Comparison of ENCODE assay signal across 10 cellular contexts in genomic region chr1:205449254-205449749, GRCh38. TPM values are rescaled to one million over a fixed set of nuclear protein-coding genes. Genes with fewer than 3 reads are reported as not detected.
DNase-seq lines count a peak whose midpoint lies in the region; ATAC-seq and TF ChIP-seq lines count a peak whose summit lies in the region.
"Had no signal": no experiment of that assay in that cellular context is flagged by ENCODE, and none has a peak within 500 bp of the region (broad histone marks: within the 10 kb centered on the region; RNA-seq: fewer than 3 reads in every experiment).

No MANE protein-coding gene starts in this region.

- H2AFZ ChIP-seq in GM23248: no peak overlapping the region
- H2AFZ ChIP-seq in neural cell (ENCODE audit: low read depth, low read length): no peak overlapping the region

- no peak overlapping the region for H3K27ac ChIP-seq in GM23248
- peak overlapping the region in 3 of 4 donors; percentile 25 to 71 (median 61) for H3K27ac ChIP-seq in Peyer's patch
- H3K27ac ChIP-seq in esophagus (ENCODE audit: low read depth in 2 of 2, low read length in 1 of 2): peak overlapping the region; percentile 62 to 92
- no peak overlapping the region for H3K27ac ChIP-seq in neural cell (ENCODE audit: low read length)

- H3K9ac ChIP-seq in GM23248 (no peak overlapping the region), neural cell (ENCODE audit: low read length) (peak overlapping the region; percentile 53)

- 94 to 97% methylated on average over 3 to 4 of the region's 4 CpGs for WGBS in GM23248 (ENCODE audit: low coverage in 1 of 2, low lambda C conversion rate in 2 of 2, missing lambda C conversion rate in 2 of 2), 2 experiments
- 62 to 68% methylated on average over 4 of the region's 4 CpGs for WGBS in esophagus, 2 donors

- TF ChIP-seq POLR2A in Peyer's patch (IDR thresholded peaks at IDR 0.05): no peak

- H3F3A ChIP-seq in GM23248 (ENCODE audit: insufficient read depth): no peaks in the 10 kb centered on the region
- H3F3A ChIP-seq in neural cell (ENCODE audit: insufficient read depth, low read length, poor library complexity, severe bottlenecking): no peaks in the 10 kb centered on the region

- H3K4me1 ChIP-seq in GM23248 (ENCODE audit: insufficient read depth) (peaks cover 7% of the 10 kb centered on the region; the same call in 1 of the 2 replicates), Peyer's patch (peaks cover 0 to 15% (median 3%) of the 10 kb centered on the region in 4 donors), esophagus (ENCODE audit: control insufficient read depth in 2 of 2, insufficient read depth in 2 of 2, low read length in 1 of 2) (peaks cover 14 to 19% of the 10 kb centered on the region in 2 donors)

- no peaks in the 10 kb centered on the region for H3K36me3 ChIP-seq in GM23248 (ENCODE audit: low read depth)
- no peaks in the 10 kb centered on the region for H3K36me3 ChIP-seq in Peyer's patch
- H3K36me3 ChIP-seq in esophagus (ENCODE audit: control insufficient read depth in 2 of 2, insufficient read depth in 2 of 2, low read length in 1 of 2): no peaks in the 10 kb centered on the region
- peaks cover 10% of the 10 kb centered on the region for H3K36me3 ChIP-seq in neural cell (ENCODE audit: insufficient read depth, low read length)

- ATAC-seq in GM19035 (IDR thresholded peaks at IDR 0.05; ENCODE audit: unreplicated experiment): no peak

- in situ Hi-C loops in GM23248 (cut with MboI): no loop called here

- H3K4me2 ChIP-seq in GM23248 (ENCODE audit: unreplicated experiment) (peak overlapping the region; percentile 32), neural cell (ENCODE audit: low read length) (peak overlapping the region; percentile 71)

- H3K9me2 ChIP-seq in GM23248 (ENCODE audit: insufficient read depth) (no peaks in the 10 kb centered on the region), neural cell (ENCODE audit: insufficient read depth, low read length) (no peaks in the 10 kb centered on the region)

- H3K9me3 ChIP-seq in GM23248 (ENCODE audit: low read depth) (no peaks in the 10 kb centered on the region), Peyer's patch (no peaks in the 10 kb centered on the region), esophagus (ENCODE audit: control insufficient read depth in 2 of 2, insufficient read depth in 1 of 2, low read depth in 1 of 2, low read length in 1 of 2) (no peaks in the 10 kb centered on the region), neural cell (ENCODE audit: low read length) (no peaks in the 10 kb centered on the region)

- peaks cover 34% of the 10 kb centered on the region for H3K27me3 ChIP-seq in GM23248 (replicated peaks; ENCODE audit: insufficient read depth)
- H3K27me3 ChIP-seq in Peyer's patch: peaks cover 0 to 8% of the 10 kb centered on the region in 2 donors
- H3K27me3 ChIP-seq in esophagus (ENCODE audit: control insufficient read depth in 1 of 2, insufficient read depth in 2 of 2, low read length in 2 of 2): peaks cover 0 to 3% of the 10 kb centered on the region in 2 donors
- H3K27me3 ChIP-seq in neural cell (ENCODE audit: insufficient read depth, low read depth, low read length): no peaks in the 10 kb centered on the region

- H3K79me2 ChIP-seq in GM23248 (ENCODE audit: insufficient read depth) (no peaks in the 10 kb centered on the region), neural cell (replicated peaks; ENCODE audit: insufficient read depth, low read length) (peaks cover 66% of the 10 kb centered on the region)

- H4K20me1 ChIP-seq in GM23248 (ENCODE audit: insufficient read depth) (no peaks in the 10 kb centered on the region), neural cell (ENCODE audit: insufficient read depth) (peaks cover 12% of the 10 kb centered on the region)

- DNase-seq in GM23248: no peak
- no peak for DNase-seq in Peyer's patch
- no peak for DNase-seq in NCI-H2081 treated with DMSO at 0.1 percent for 48 hours (lab: John Stamatoyannopoulos, UW)
- no peak for DNase-seq in NCI-H526 treated with DMSO at 0.1 percent for 48 hours (lab: John Stamatoyannopoulos, UW)
- DNase-seq: GDM1, NCI-H1048 had no signal

- TF ChIP-seq EP300 in neural cell (conservative IDR thresholded peaks at IDR 0.05; ENCODE audit: poor library complexity, severe bottlenecking): no peak

- TF ChIP-seq RAD21 in neural cell (conservative IDR thresholded peaks at IDR 0.05): no peak

- TF ChIP-seq CTCF in Peyer's patch (IDR thresholded peaks at IDR 0.05): no peak
- no peak for TF ChIP-seq CTCF in neural cell (IDR thresholded peaks at IDR 0.05; ENCODE audit: poor library complexity, severe bottlenecking)

- H3K4me3 ChIP-seq in GM23248 (peak overlapping the region; percentile 12; the same call in 1 of the 2 replicates), Peyer's patch (peak overlapping the region in 2 of 4 donors; percentile 41 to 45), esophagus (ENCODE audit: low read depth in 1 of 2, low read length in 2 of 2) (peak overlapping the region; percentile 53 to 63), neural cell (ENCODE audit: low read length) (peak overlapping the region; percentile 81)

TF ChIP-seq in neural cell, 6 proteins besides CTCF, POLR2A, EP300 and RAD21:
- no peak for TF ChIP-seq REST (IDR thresholded peaks at IDR 0.05; ENCODE audit: borderline replicate concordance)
- no peak for TF ChIP-seq TAF1 (IDR thresholded peaks at IDR 0.05; ENCODE audit: low read depth)
- no peak for TF ChIP-seq POLR2AphosphoS5 (IDR thresholded peaks at IDR 0.05)
- TF ChIP-seq EZH2 (IDR thresholded peaks at IDR 0.05; ENCODE audit: borderline replicate concordance, insufficient read depth, low read length, poor library complexity, severe bottlenecking): no peak
- TF ChIP-seq MXI1 (conservative IDR thresholded peaks at IDR 0.05; ENCODE audit: poor library complexity, severe bottlenecking): no peak
- TF ChIP-seq SMC3 (conservative IDR thresholded peaks at IDR 0.05; ENCODE audit: poor library complexity): no peak

RNA-seq across cellular contexts. Expression of gene BLACAT1, which starts 6.5 kb away (rescaled TPM):
- not detected in 2 replicates for total RNA-seq in GM23248 (2014; rRNA removed; shearing (Covaris generic))
- polyA plus RNA-seq in GM23248 (2016; fragmentation: Nextera tagmentation; extraction: Ambion mirVana): not detected in 2 replicates
- total RNA-seq in Peyer's patch: 1 to 10 TPM in 2 of 4 donors, under 1 TPM in 1, not detected in 1; 0.53 to 3.6 (median 1.5) TPM
- polyA plus RNA-seq in esophagus: under 1 TPM; 0.51 to 0.60 TPM
- 5.6 and 6.0 TPM in 2 replicates for polyA plus RNA-seq in neural cell
- 12.2 and 15.9 TPM in 2 replicates for polyA minus RNA-seq in neural cell
- total RNA-seq: mononuclear cell had no signal

RNA-seq across cellular contexts. Expression of gene LEMD1, which starts 27.4 kb away (rescaled TPM):
- total RNA-seq in GM23248 (2014; rRNA removed; shearing (Covaris generic)): not detected in 2 replicates
- polyA plus RNA-seq in GM23248 (2016; fragmentation: Nextera tagmentation; extraction: Ambion mirVana) (not detected in 2 replicates), esophagus (under 1 TPM; 0.78 to 0.81 TPM), neural cell (62.8 and 67.6 TPM in 2 replicates)
- total RNA-seq in Peyer's patch: 1 to 10 TPM in 2 of 4 donors, not detected in 2; 2.4 to 3.7 TPM
- 51.1 and 51.6 TPM in 2 replicates for polyA minus RNA-seq in neural cell

RNA-seq across cellular contexts. Expression of gene CDK18, which starts 55.2 kb away (rescaled TPM):
- total RNA-seq in GM23248 (2014; rRNA removed; shearing (Covaris generic)): not detected in 2 replicates
- polyA plus RNA-seq in GM23248 (2016; fragmentation: Nextera tagmentation; extraction: Ambion mirVana): not detected in 2 replicates
- total RNA-seq in Peyer's patch: 100 to 1,000 TPM in 1 of 4 donors, 10 to 100 TPM in 3; 47.0 to 126 (median 80.7) TPM
- polyA plus RNA-seq in esophagus: 1 to 10 TPM; 3.5 to 9.0 TPM
- polyA plus RNA-seq in neural cell: not detected in 2 replicates
- 1.5 TPM in 1 of 2 replicates, not detected in the other for polyA minus RNA-seq in neural cell

Comparison
In these comparisons a context has a peak if more than half of its experiments do, and no peak if none do; other contexts are left out.
1. H3K27ac ChIP-seq: peak in Peyer's patch (3 of 4) and esophagus (2 of 2); none in GM23248 (single experiment) and neural cell (single experiment).
2. RNA of gene LEMD1, which starts 27.4 kb away (polyA plus RNA-seq): 62.8 to 67.6 TPM in neural cell; 0.78 to 0.81 TPM in esophagus and not detected in GM23248; every median in the first group is over 10 times any median in the second.